Comparison of ENCODE assay signal across 23 cellular contexts in the genomic region with DNA sequence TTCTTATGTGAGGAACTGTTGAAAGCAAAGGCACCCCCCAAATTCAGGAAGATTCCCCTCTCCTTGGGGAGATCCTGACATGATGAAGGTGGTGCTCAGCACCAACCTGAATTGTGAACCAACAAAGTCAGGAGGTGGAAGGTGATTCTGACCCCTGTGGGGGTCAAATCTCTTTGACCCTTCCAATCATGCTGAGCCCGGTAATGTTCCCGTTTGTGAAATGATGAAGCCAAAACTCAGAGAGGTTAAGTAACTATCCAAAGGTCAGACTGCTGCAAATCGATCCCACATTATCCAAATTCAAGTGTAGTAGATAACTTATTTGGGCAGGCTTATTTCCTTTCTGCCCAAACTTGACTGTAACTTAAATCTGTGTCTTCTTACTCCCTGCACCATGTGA. TPM values are rescaled to one million over a fixed set of nuclear protein-coding genes. Genes with fewer than 3 reads are reported as not detected.
"Had no signal": no experiment of that assay in that cellular context is flagged by ENCODE, and none has a peak within 500 bp of the region (broad histone marks: within the 10 kb centered on the region; RNA-seq: fewer than 3 reads in every experiment).

No MANE protein-coding gene starts in this region.

- H3K9me3 ChIP-seq: colonic mucosa, esophagus muscularis mucosa, lower lobe of right lung had no signal

- H3K4me3 ChIP-seq: colonic mucosa, esophagus muscularis mucosa, gastroesophageal sphincter, heart right ventricle, left ventricle myocardium inferior, lower lobe of right lung, mucosa of descending colon had no signal

- H3K27ac Mint-ChIP-seq: dendritic cell treated with granulocyte-macrophage colony-stimulating factor and Interleukin-4, amounts not matched to agents 40 ng/mL and 50 ng/mL, for 4 days; effector memory CD8-positive, alpha-beta T cell; endodermal cell; mesothelial cell of epicardium had no signal

- H3K9me3 Mint-ChIP-seq: mesothelial cell of epicardium had no signal

- H3K36me3 ChIP-seq: colonic mucosa had no signal

- H3K27ac ChIP-seq: colonic mucosa, esophagus muscularis mucosa, foreskin keratinocyte, gastroesophageal sphincter, heart right ventricle, left ventricle myocardium inferior, lower lobe of right lung had no signal

- ATAC-seq: effector memory CD8-positive, alpha-beta T cell; foreskin keratinocyte; gastroesophageal sphincter; heart right ventricle; left cardiac atrium; lower lobe of right lung; mucosa of descending colon had no signal

- DNase-seq: colonic mucosa; cortex of kidney; effector CD8-positive, alpha-beta T cell; effector memory CD8-positive, alpha-beta T cell; endodermal cell; foreskin keratinocyte; heart right ventricle; hippocampal formation; left cardiac atrium; left ventricle myocardium inferior; lower lobe of right lung; mesenchymal stem cell; mucosa of descending colon; naive B cell had no signal

- H3K4me1 Mint-ChIP-seq: endodermal cell, mesothelial cell of epicardium, naive B cell had no signal

- H3K4me3 Mint-ChIP-seq: dendritic cell treated with granulocyte-macrophage colony-stimulating factor and Interleukin-4, amounts not matched to agents 40 ng/mL and 50 ng/mL, for 4 days; effector memory CD8-positive, alpha-beta T cell; endodermal cell; mesothelial cell of epicardium had no signal

- H3K4me1 ChIP-seq: colonic mucosa, esophagus muscularis mucosa, foreskin keratinocyte, gastroesophageal sphincter, heart right ventricle, left ventricle myocardium inferior, lower lobe of right lung had no signal

- H3K27me3 ChIP-seq: colonic mucosa, esophagus muscularis mucosa, gastroesophageal sphincter, heart right ventricle had no signal

- H3K27me3 Mint-ChIP-seq: dendritic cell treated with granulocyte-macrophage colony-stimulating factor and Interleukin-4, amounts not matched to agents 40 ng/mL and 50 ng/mL, for 4 days had no signal

RNA-seq across cellular contexts. Expression of gene SERPING1, which starts 19.1 kb away (rescaled TPM):
- total RNA-seq: dermis microvascular lymphatic vessel endothelial cell, endothelial cell of umbilical vein had no signal

RNA-seq across cellular contexts. Expression of gene YPEL4, which starts 33.1 kb away (rescaled TPM):
- total RNA-seq: chondrocyte, endodermal cell, foreskin keratinocyte, kidney epithelial cell had no signal
- polyA plus RNA-seq: foreskin keratinocyte, keratinocyte had no signal
